1 cellular context compared by ENCODE assay signal in genomic region chr11:87038235-87038960, GRCh38.
TF ChIP-seq lines count a peak whose summit lies in the region.

No MANE protein-coding gene starts in this region.

TF ChIP-seq in SK-N-SH treated with all-trans-retinoic acid at 6 μM for 48 hours, 23 proteins besides CTCF, POLR2A, EP300 and RAD21 (continued from another document):
- TF ChIP-seq TSHZ2 (CRISPR knock-in tag; IDR thresholded peaks at IDR 0.05) (no peak), GLIS3 (CRISPR knock-in tag; IDR thresholded peaks at IDR 0.05) (no peak), ESRRG (CRISPR knock-in tag; IDR thresholded peaks at IDR 0.05) (no peak), ISL1 (CRISPR knock-in tag; IDR thresholded peaks at IDR 0.05) (no peak), ZNF565 (CRISPR knock-in tag; conservative IDR thresholded peaks at IDR 0.05; ENCODE audit: low read depth) (no peak), ZFP30 (CRISPR knock-in tag; IDR thresholded peaks at IDR 0.05) (no peak), ZC3H10 (CRISPR knock-in tag; IDR thresholded peaks at IDR 0.05) (no peak), ZFP3 (CRISPR knock-in tag; IDR thresholded peaks at IDR 0.05) (no peak)
